In genomic region chr20:17878069-17878911, GRCh38 we compare ENCODE assay signal across 1 cellular context.
TF ChIP-seq lines count a peak whose summit lies in the region.

No MANE protein-coding gene starts in this region.

TF ChIP-seq in H1, 55 proteins besides CTCF, POLR2A, EP300 and RAD21 (continued from another document):
- TF ChIP-seq YY1 (IDR thresholded peaks at IDR 0.05; ENCODE audit: low read depth, low read length) (no peak), CHD2 (IDR thresholded peaks at IDR 0.05; ENCODE audit: low read length) (no peak), GABPA (IDR thresholded peaks at IDR 0.05; ENCODE audit: borderline replicate concordance, insufficient read depth, low read length) (no peak), SUZ12 (IDR thresholded peaks at IDR 0.05; ENCODE audit: low read length) (no peak), SIRT6 (IDR thresholded peaks at IDR 0.05; ENCODE audit: low read length) (no peak), BACH1 (IDR thresholded peaks at IDR 0.05; ENCODE audit: low read length) (no peak), BRCA1 (IDR thresholded peaks at IDR 0.05; ENCODE audit: low read depth, low read length) (no peak), CTBP2 (IDR thresholded peaks at IDR 0.05; ENCODE audit: borderline replicate concordance, insufficient read depth, insufficient read length, low read length) (no peak), POU5F1 (IDR thresholded peaks at IDR 0.05; ENCODE audit: low read depth, low read length) (no peak), CBX5 (IDR thresholded peaks at IDR 0.05; ENCODE audit: low read depth, low read length) (no peak), CHD1 (IDR thresholded peaks at IDR 0.05; ENCODE audit: low read depth, low read length) (no peak), ATF3 (IDR thresholded peaks at IDR 0.05; ENCODE audit: insufficient read depth, low read depth, low read length) (no peak), CHD7 (IDR thresholded peaks at IDR 0.05; ENCODE audit: insufficient replicate concordance, low read length) (no peak), EZH2 (IDR thresholded peaks at IDR 0.05; ENCODE audit: low read depth, low read length, severe bottlenecking) (no peak)
